Comparison of ENCODE assay signal across 8 cellular contexts in genomic region chr1:21091053-21091690, GRCh38.
DNase-seq lines count a peak whose midpoint lies in the region; ATAC-seq, FAIRE-seq and TF ChIP-seq lines count a peak whose summit lies in the region.
"Not testable (repeated sequence)": the region's sequence is repeated elsewhere in the genome, so short reads cannot be mapped to it uniquely, and the experiment has no call there.

No MANE protein-coding gene starts in this region.

- in situ Hi-C loops in transverse colon (cut with MboI; ENCODE audit: low pct_ligation_motif_present in 1 of 4, low pct_unique_long_range_greater_than_20kb in 1 of 4, low sequenced_read_pairs in 3 of 4): not testable (repeated sequence)

- H3K36me3 Mint-ChIP-seq in astrocyte (ENCODE audit: low read depth, unreplicated experiment): peaks cover 13% of the 10 kb centered on the region

- H3K4me2 ChIP-seq in astrocyte (ENCODE audit: low read length): peak overlapping the region; percentile 62

- H3K4me1 Mint-ChIP-seq in astrocyte (ENCODE audit: low read depth, unreplicated experiment): peaks cover 26% of the 10 kb centered on the region

- DNase-seq in Daoy (ENCODE audit: low read depth): peak; percentile 91
- peak; percentile 89 for DNase-seq in MG63
- DNase-seq in SIG-M5 treated with dmso at 0.1 percent for 504 hours (lab: John Stamatoyannopoulos, UW; ENCODE audit: unreplicated experiment): peak; percentile 56
- DNase-seq in astrocyte (ENCODE audit: low read depth): peak; percentile 83
- peak; percentile 66 for DNase-seq in fibroblast of gingiva (ENCODE audit: low read depth)
- peak; percentile 54 for DNase-seq in kidney glomerular epithelial cell (lab: John Stamatoyannopoulos, UW)
- peak; percentile 36 for DNase-seq in omental fat pad (ENCODE audit: low spot score)
- DNase-seq in transverse colon: peak; percentile 28

- H3K9me3 Mint-ChIP-seq in astrocyte (ENCODE audit: unreplicated experiment): peaks cover 12% of the 10 kb centered on the region

- FAIRE-seq in astrocyte (lab: Jason Lieb, UNC): not testable (repeated sequence)

- H3K9me3 ChIP-seq in MG63; astrocyte (ENCODE audit: insufficient read depth, low read depth, low read length); transverse colon: not testable (repeated sequence)

- H3K27me3 Mint-ChIP-seq in astrocyte (ENCODE audit: low read depth, unreplicated experiment): not testable (repeated sequence)

- not testable (repeated sequence) for H3K36me3 ChIP-seq in MG63; astrocyte (ENCODE audit: insufficient read depth, low read length); transverse colon

- H3K4me1 ChIP-seq in astrocyte (ENCODE audit: insufficient read depth, low read length): peaks cover 10% of the 10 kb centered on the region
- peaks cover 0 to 18% (median 5%) of the 10 kb centered on the region in 4 donors for H3K4me1 ChIP-seq in transverse colon

- not testable (repeated sequence) for H3K4me3 Mint-ChIP-seq in astrocyte (ENCODE audit: unreplicated experiment)

- peak; percentile 41 for ATAC-seq in omental fat pad (ENCODE audit: low FRiP score)

- WGBS in transverse colon (ENCODE audit: low coverage in 1 of 2), 2 donors: 83 to 87% methylated on average over 8 to 11 of the region's 11 CpGs

- intact Hi-C loops in transverse colon (cut with DNase I; ENCODE audit: low total_unique reads): not testable (repeated sequence)

- H3K27ac ChIP-seq in astrocyte (ENCODE audit: low read depth, low read length): peak overlapping the region; percentile 73
- peak overlapping the region in 3 of 4 donors; percentile 0 to 21 (median 15) for H3K27ac ChIP-seq in transverse colon

- TF ChIP-seq CTCF in astrocyte (IDR thresholded peaks at IDR 0.05; ENCODE audit: insufficient read depth, low read depth, low read length); omental fat pad (IDR thresholded peaks at IDR 0.05); transverse colon (IDR thresholded peaks at IDR 0.05): not testable (repeated sequence)

- H3K27ac Mint-ChIP-seq in astrocyte (ENCODE audit: unreplicated experiment): peak overlapping the region; percentile 80

- H3K27me3 ChIP-seq in MG63; astrocyte (ENCODE audit: insufficient read depth, low read length); transverse colon: not testable (repeated sequence)

- H3K4me3 ChIP-seq in MG63; astrocyte (ENCODE audit: insufficient read depth, low read depth, low read length); transverse colon: not testable (repeated sequence)

- peaks cover 31% of the 10 kb centered on the region for H4K20me1 ChIP-seq in astrocyte (ENCODE audit: insufficient read depth, low read length)

- peak overlapping the region; percentile 12 for H3K9ac ChIP-seq in astrocyte (ENCODE audit: low read length)

- TF ChIP-seq EP300 in transverse colon (IDR thresholded peaks at IDR 0.05; ENCODE audit: low read depth): not testable (repeated sequence)

- peaks cover 55% of the 10 kb centered on the region for H3K79me2 ChIP-seq in astrocyte (ENCODE audit: insufficient read depth, low read length)

- not testable (repeated sequence) for TF ChIP-seq POLR2A in transverse colon (IDR thresholded peaks at IDR 0.05)

- not testable (repeated sequence) for H2AFZ ChIP-seq in astrocyte (ENCODE audit: low read depth, low read length)

Comparison
In these comparisons a context has a peak if more than half of its experiments do, and no peak if none do; other contexts are left out.
1. DNase-seq: peak in every context shown above with its lines; median percentile 91 in Daoy; 89 in MG63; 83 in astrocyte; 66 in fibroblast of gingiva; 56 in SIG-M5 treated with dmso at 0.1 percent for 504 hours; 54 in kidney glomerular epithelial cell; 36 in omental fat pad; 28 in transverse colon.